ENCODE assay signal across 10 cellular contexts in genomic region chr12:11753151-11753501, GRCh38.
DNase-seq lines count a peak whose midpoint lies in the region; ATAC-seq, FAIRE-seq and TF ChIP-seq lines count a peak whose summit lies in the region.
"Had no signal": no experiment of that assay in that cellular context is flagged by ENCODE, and none has a peak within 500 bp of the region (broad histone marks: within the 10 kb centered on the region; RNA-seq: fewer than 3 reads in every experiment).

No MANE protein-coding gene starts in this region.

- WGBS in body of pancreas, 2 donors = 31 to 37% methylated on average over 2 of the region's 2 CpGs
- WGBS in sigmoid colon, 2 donors = 16 to 37% methylated on average over 2 of the region's 2 CpGs

- ATAC-seq in body of pancreas = peak; percentile 42
- no peak for ATAC-seq in HG03039 (IDR thresholded peaks at IDR 0.05; ENCODE audit: unreplicated experiment)
- no peak for ATAC-seq in gastrocnemius medialis

- TF ChIP-seq POLR2A in body of pancreas (IDR thresholded peaks at IDR 0.05) (no peak), sigmoid colon (IDR thresholded peaks at IDR 0.05) (no peak), gastrocnemius medialis (IDR thresholded peaks at IDR 0.05) (no peak)

- DNase-seq in GM19239 (ENCODE audit: insufficient read length, low spot score) = no peak
- peak; percentile 58 to 89 for DNase-seq in NCI-H2081 (lab: John Stamatoyannopoulos, UW)
- peak in 3 of 4 donors; percentile 25 to 67 (median 43) for DNase-seq in body of pancreas
- no peak for DNase-seq in sigmoid colon
- DNase-seq in gastrocnemius medialis = no peak
- DNase-seq in HPDE6-E6E7 (ENCODE audit: extremely low spot score) = no peak
- DNase-seq in Kasumi-1 (lab: John Stamatoyannopoulos, UW) = no peak
- DNase-seq: NCI-H1436 treated with DMSO at 0.1 percent for 48 hours had no signal

- no peak for TF ChIP-seq EP300 in sigmoid colon (IDR thresholded peaks at IDR 0.05)

- in situ Hi-C loops in gastrocnemius medialis (cut with MboI; ENCODE audit: low sequenced_read_pairs in 4 of 4) = no loop called here

- peak; percentile 31 for FAIRE-seq in GM19239 (lab: Jason Lieb, UNC)

- H3K4me3 ChIP-seq in body of pancreas (no peak overlapping the region), sigmoid colon (no peak overlapping the region), gastrocnemius medialis (no peak overlapping the region)
- H3K4me3 ChIP-seq: SJSA1 had no signal

- intact Hi-C loops in body of pancreas (cut with DNase I) (no loop called here), sigmoid colon (cut with DNase I) (no loop called here), gastrocnemius medialis (cut with DNase I; ENCODE audit: low total_unique reads) (no loop called here)

- H3K27me3 ChIP-seq in body of pancreas = no peaks in the 10 kb centered on the region
- no peaks in the 10 kb centered on the region for H3K27me3 ChIP-seq in sigmoid colon
- no peaks in the 10 kb centered on the region for H3K27me3 ChIP-seq in gastrocnemius medialis
- H3K27me3 ChIP-seq: SJSA1 had no signal

- H3K36me3 ChIP-seq in body of pancreas (replicated peaks in 1 of 2; ENCODE audit: insufficient read depth in 1 of 2, low read depth in 2 of 2) (no peaks in the 10 kb centered on the region), sigmoid colon (no peaks in the 10 kb centered on the region), gastrocnemius medialis (no peaks in the 10 kb centered on the region)

- TF ChIP-seq CTCF in body of pancreas (IDR thresholded peaks at IDR 0.05) = no peak
- no peak for TF ChIP-seq CTCF in sigmoid colon (IDR thresholded peaks at IDR 0.05)
- no peak for TF ChIP-seq CTCF in gastrocnemius medialis (IDR thresholded peaks at IDR 0.05 in 4 of 5, conservative IDR thresholded peaks at IDR 0.05 in 1 of 5)

- peak overlapping the region in 3 of 4 donors; percentile 28 to 53 (median 47) for H3K27ac ChIP-seq in body of pancreas
- peak overlapping the region; percentile 82 to 92 (median 90) for H3K27ac ChIP-seq in sigmoid colon
- H3K27ac ChIP-seq in gastrocnemius medialis = peak overlapping the region in 1 of 4 donors; percentile 23
- H3K27ac ChIP-seq: SJSA1 had no signal

- H3K9me3 ChIP-seq in body of pancreas = no peaks in the 10 kb centered on the region
- no peaks in the 10 kb centered on the region for H3K9me3 ChIP-seq in sigmoid colon
- no peaks in the 10 kb centered on the region for H3K9me3 ChIP-seq in gastrocnemius medialis
- H3K9me3 ChIP-seq: SJSA1 had no signal

- H3K4me1 ChIP-seq in body of pancreas (peaks cover 14% of the 10 kb centered on the region), sigmoid colon (peaks cover 0 to 88% (median 75%) of the 10 kb centered on the region in 4 donors), gastrocnemius medialis (peaks cover 22 to 30% of the 10 kb centered on the region in 2 donors)

Comparison
In these comparisons a context has a peak if more than half of its experiments do, and no peak if none do; other contexts are left out.
1. DNase-seq: peak in NCI-H2081 (2 of 2) and body of pancreas (3 of 4); none in GM19239 (single experiment), sigmoid colon (single experiment), gastrocnemius medialis (0 of 2), HPDE6-E6E7 (single experiment) and Kasumi-1 (0 of 2).